Comparison of ENCODE assay signal across 12 cellular contexts in genomic region chr6:160198577-160199211, GRCh38. TPM values are rescaled to one million over a fixed set of nuclear protein-coding genes. Genes with fewer than 3 reads are reported as not detected.
DNase-seq lines count a peak whose midpoint lies in the region; ATAC-seq, FAIRE-seq and TF ChIP-seq lines count a peak whose summit lies in the region.
"Had no signal": no experiment of that assay in that cellular context is flagged by ENCODE, and none has a peak within 500 bp of the region (broad histone marks: within the 10 kb centered on the region; RNA-seq: fewer than 3 reads in every experiment).

No MANE protein-coding gene starts in this region.

- no peak for TF ChIP-seq CTCF in GM10266 (IDR thresholded peaks at IDR 0.05; ENCODE audit: control insufficient read depth, insufficient read depth, low read depth, missing control alignments)

- DNase-seq in kidney tubule cell (ENCODE audit: low spot score) (peak; percentile 69), HTR-8/SVneo (ENCODE audit: insufficient read length, low spot score) (no peak), GM10266 (ENCODE audit: extremely low spot score) (no peak), Right ventricle myocardium superior (no peak)
- DNase-seq in activated CD4-positive, alpha-beta T cell treated with anti-CD3 and anti-CD28 coated beads for 1 hour, result no peak
- DNase-seq: BE2C had no signal

- no peak for FAIRE-seq in HTR-8/SVneo (lab: Jason Lieb, UNC)
- FAIRE-seq: endometrium, TTC549 had no signal

- intact Hi-C loops in Right ventricle myocardium superior (cut with DNase I), result no loop called here

- ATAC-seq in GM18499 (IDR thresholded peaks at IDR 0.05; ENCODE audit: insufficient read depth, unreplicated experiment), result peak; percentile 74
- ATAC-seq in GM21529 (IDR thresholded peaks at IDR 0.05; ENCODE audit: unreplicated experiment), result peak; percentile 92
- peak; percentile 77 for ATAC-seq in HG03442 (IDR thresholded peaks at IDR 0.05; ENCODE audit: unreplicated experiment)
- ATAC-seq in Right ventricle myocardium superior (ENCODE audit: poor library complexity), result no peak

RNA-seq across cellular contexts. Expression of gene SLC22A2, which starts 59.9 kb away (rescaled TPM):
- not detected for total RNA-seq in Right ventricle myocardium superior
- total RNA-seq: LHCN-M2 had no signal
